In genomic region chr1:30748098-30748698, GRCh38 we compare ENCODE assay signal across 1 cellular context.
TF ChIP-seq lines count a peak whose summit lies in the region.

No MANE protein-coding gene starts in this region.

TF ChIP-seq in liver, 16 proteins besides CTCF, POLR2A, EP300 and RAD21 (continued from another document):
- TF ChIP-seq, protein P1, sequence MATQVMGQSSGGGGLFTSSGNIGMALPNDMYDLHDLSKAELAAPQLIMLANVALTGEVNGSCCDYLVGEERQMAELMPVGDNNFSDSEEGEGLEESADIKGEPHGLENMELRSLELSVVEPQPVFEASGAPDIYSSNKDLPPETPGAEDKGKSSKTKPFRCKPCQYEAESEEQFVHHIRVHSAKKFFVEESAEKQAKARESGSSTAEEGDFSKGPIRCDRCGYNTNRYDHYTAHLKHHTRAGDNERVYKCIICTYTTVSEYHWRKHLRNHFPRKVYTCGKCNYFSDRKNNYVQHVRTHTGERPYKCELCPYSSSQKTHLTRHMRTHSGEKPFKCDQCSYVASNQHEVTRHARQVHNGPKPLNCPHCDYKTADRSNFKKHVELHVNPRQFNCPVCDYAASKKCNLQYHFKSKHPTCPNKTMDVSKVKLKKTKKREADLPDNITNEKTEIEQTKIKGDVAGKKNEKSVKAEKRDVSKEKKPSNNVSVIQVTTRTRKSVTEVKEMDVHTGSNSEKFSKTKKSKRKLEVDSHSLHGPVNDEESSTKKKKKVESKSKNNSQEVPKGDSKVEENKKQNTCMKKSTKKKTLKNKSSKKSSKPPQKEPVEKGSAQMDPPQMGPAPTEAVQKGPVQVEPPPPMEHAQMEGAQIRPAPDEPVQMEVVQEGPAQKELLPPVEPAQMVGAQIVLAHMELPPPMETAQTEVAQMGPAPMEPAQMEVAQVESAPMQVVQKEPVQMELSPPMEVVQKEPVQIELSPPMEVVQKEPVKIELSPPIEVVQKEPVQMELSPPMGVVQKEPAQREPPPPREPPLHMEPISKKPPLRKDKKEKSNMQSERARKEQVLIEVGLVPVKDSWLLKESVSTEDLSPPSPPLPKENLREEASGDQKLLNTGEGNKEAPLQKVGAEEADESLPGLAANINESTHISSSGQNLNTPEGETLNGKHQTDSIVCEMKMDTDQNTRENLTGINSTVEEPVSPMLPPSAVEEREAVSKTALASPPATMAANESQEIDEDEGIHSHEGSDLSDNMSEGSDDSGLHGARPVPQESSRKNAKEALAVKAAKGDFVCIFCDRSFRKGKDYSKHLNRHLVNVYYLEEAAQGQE (IDR thresholded peaks at IDR 0.05) = no peak
- TF ChIP-seq NR2F2 (IDR thresholded peaks at IDR 0.05) = no peak
- TF ChIP-seq, protein P2, sequence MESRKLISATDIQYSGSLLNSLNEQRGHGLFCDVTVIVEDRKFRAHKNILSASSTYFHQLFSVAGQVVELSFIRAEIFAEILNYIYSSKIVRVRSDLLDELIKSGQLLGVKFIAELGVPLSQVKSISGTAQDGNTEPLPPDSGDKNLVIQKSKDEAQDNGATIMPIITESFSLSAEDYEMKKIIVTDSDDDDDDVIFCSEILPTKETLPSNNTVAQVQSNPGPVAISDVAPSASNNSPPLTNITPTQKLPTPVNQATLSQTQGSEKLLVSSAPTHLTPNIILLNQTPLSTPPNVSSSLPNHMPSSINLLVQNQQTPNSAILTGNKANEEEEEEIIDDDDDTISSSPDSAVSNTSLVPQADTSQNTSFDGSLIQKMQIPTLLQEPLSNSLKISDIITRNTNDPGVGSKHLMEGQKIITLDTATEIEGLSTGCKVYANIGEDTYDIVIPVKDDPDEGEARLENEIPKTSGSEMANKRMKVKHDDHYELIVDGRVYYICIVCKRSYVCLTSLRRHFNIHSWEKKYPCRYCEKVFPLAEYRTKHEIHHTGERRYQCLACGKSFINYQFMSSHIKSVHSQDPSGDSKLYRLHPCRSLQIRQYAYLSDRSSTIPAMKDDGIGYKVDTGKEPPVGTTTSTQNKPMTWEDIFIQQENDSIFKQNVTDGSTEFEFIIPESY (IDR thresholded peaks at IDR 0.05) = no peak
- TF ChIP-seq, protein P3, sequence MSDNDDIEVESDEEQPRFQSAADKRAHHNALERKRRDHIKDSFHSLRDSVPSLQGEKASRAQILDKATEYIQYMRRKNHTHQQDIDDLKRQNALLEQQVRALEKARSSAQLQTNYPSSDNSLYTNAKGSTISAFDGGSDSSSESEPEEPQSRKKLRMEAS (IDR thresholded peaks at IDR 0.05) = no peak
- TF ChIP-seq TAF1 (conservative IDR thresholded peaks at IDR 0.05) = no peak
